8 cellular contexts compared by ENCODE assay signal in genomic region chr1:234598974-234599616, GRCh38. TPM values are rescaled to one million over a fixed set of nuclear protein-coding genes. Genes with fewer than 3 reads are reported as not detected.
DNase-seq lines count a peak whose midpoint lies in the region; ATAC-seq and TF ChIP-seq lines count a peak whose summit lies in the region.

No MANE protein-coding gene starts in this region.

- H3K36me3 ChIP-seq in BJ (ENCODE audit: control insufficient read depth, insufficient read depth, low read length) (no peaks in the 10 kb centered on the region), Loucy (ENCODE audit: insufficient read depth, low read length) (0 out of 2 replicates have a peak, but pooled peaks cover 5% of the 10 kb centered on the region), mesenchymal stem cell (ENCODE audit: control insufficient read depth in 1 of 2, insufficient read depth in 2 of 2, low read depth in 1 of 2, low read length in 2 of 2) (peaks cover 0 to 25% of the 10 kb centered on the region in 2 experiments)

- H2BK5ac ChIP-seq in mesenchymal stem cell (ENCODE audit: low read depth, low read length, poor library complexity, severe bottlenecking), result no peak overlapping the region

- no peaks in the 10 kb centered on the region for H3K79me1 ChIP-seq in mesenchymal stem cell (replicated peaks; ENCODE audit: low read length, poor library complexity, severe bottlenecking)

- H3K79me2 ChIP-seq in Loucy (ENCODE audit: insufficient read depth, low read length), result peaks cover 39% of the 10 kb centered on the region

- H3K4me1 ChIP-seq in Loucy (ENCODE audit: insufficient read depth, low read length, poor library complexity, severe bottlenecking) (peaks cover 55% of the 10 kb centered on the region), mesenchymal stem cell (ENCODE audit: control insufficient read depth, insufficient read depth, low read depth, low read length) (peaks cover 1% of the 10 kb centered on the region)

- CTCF ChIA-PET in BJ (lab: Yijun Ruan, JAX) (interaction anchor here (0.6 to 3.8 kb wide), 8 partner anchors 16 to 494 kb away, joined by 3 to 21 read pairs (median 5); no protein-coding TSS in a partner anchor), MCF 10A (lab: Yijun Ruan, JAX) (interaction anchor here (0.6 to 7.0 kb wide), 11 partner anchors 14 to 1939 kb away, joined by 3 to 65 read pairs (median 4); no protein-coding TSS in a partner anchor)

- peak overlapping the region; percentile 80 for H3K4me3 Mint-ChIP-seq in MCF 10A (ENCODE audit: unreplicated experiment)

- no peak for TF ChIP-seq CTCF in BJ (IDR thresholded peaks at IDR 0.05; ENCODE audit: insufficient read depth, low read depth, low read length)
- no peak for TF ChIP-seq CTCF in Loucy (conservative IDR thresholded peaks at IDR 0.05; ENCODE audit: low read length)
- TF ChIP-seq CTCF in MCF 10A (IDR thresholded peaks at IDR 0.05; ENCODE audit: unreplicated experiment), result no peak

- H3K9me3 ChIP-seq in Loucy (ENCODE audit: insufficient read depth, low read depth, low read length) (no peaks in the 10 kb centered on the region), mesenchymal stem cell (ENCODE audit: control insufficient read depth, low read length) (no peaks in the 10 kb centered on the region)

- H4K91ac ChIP-seq in mesenchymal stem cell (ENCODE audit: low read length), result no peak overlapping the region

- no peak overlapping the region for H3K14ac ChIP-seq in mesenchymal stem cell (ENCODE audit: low read length in 2 of 2)

- POLR2A ChIA-PET in BJ (lab: Charles Lee) (no interaction called here), MCF 10A (lab: Yijun Ruan, JAX) (interaction anchor here (0.6 to 20.9 kb wide), 42 partner anchors 8 to 731 kb away, joined by 3 to 904 read pairs (median 4); partner anchors contain the start of genes IRF2BP2 and TARBP1)

- H2BK15ac ChIP-seq in mesenchymal stem cell (ENCODE audit: low read depth, poor library complexity, severe bottlenecking), result no peak overlapping the region

- H3F3A ChIP-seq in Loucy (ENCODE audit: low read depth), result peaks cover 46% of the 10 kb centered on the region

- H3K27me3 ChIP-seq in BJ (ENCODE audit: control insufficient read depth, insufficient read depth, low read length), result no peaks in the 10 kb centered on the region
- no peaks in the 10 kb centered on the region for H3K27me3 ChIP-seq in Loucy (ENCODE audit: insufficient read depth, low read length, poor library complexity, severe bottlenecking)
- no peaks in the 10 kb centered on the region for H3K27me3 ChIP-seq in mesenchymal stem cell (ENCODE audit: control insufficient read depth in 1 of 2, insufficient read depth in 1 of 2, low read length in 2 of 2)

- H4K8ac ChIP-seq in mesenchymal stem cell (ENCODE audit: low read length), result no peak overlapping the region

- H2AFZ ChIP-seq in Loucy (ENCODE audit: low read length) (peak overlapping the region; percentile 31; the same call in 1 of the 2 replicates), mesenchymal stem cell (ENCODE audit: low read depth, low read length) (no peak overlapping the region)

- H3K9me2 ChIP-seq in Loucy (replicated peaks; ENCODE audit: low read depth, low read length), result no peaks in the 10 kb centered on the region

- H3K18ac ChIP-seq in mesenchymal stem cell (ENCODE audit: low read depth in 1 of 2, low read length in 2 of 2), result peak overlapping the region in 1 of 2 experiments; percentile 93

- peaks cover 36% of the 10 kb centered on the region for H3K4me1 Mint-ChIP-seq in MCF 10A (ENCODE audit: insufficient read depth, unreplicated experiment)

- no peak for DNase-seq in BJ (ENCODE audit: low read depth)
- DNase-seq in MCF 10A (ENCODE audit: unreplicated experiment), result no peak
- DNase-seq in mesenchymal stem cell, result peak; percentile 54
- DNase-seq in NCI-H2081 treated with DMSO at 0.1 percent for 48 hours (lab: John Stamatoyannopoulos, UW), result no peak
- DNase-seq in activated CD8-positive, alpha-beta memory T cell treated with anti-CD3 and anti-CD28 coated beads, Interleukin-2, amount 50 U/mL, for 48 hours, result no peak

- peak overlapping the region; percentile 51 for H3K4me3 ChIP-seq in BJ (ENCODE audit: low read depth, low read length)
- H3K4me3 ChIP-seq in Loucy (ENCODE audit: low read length, poor library complexity, severe bottlenecking), result peak overlapping the region; percentile 88
- H3K4me3 ChIP-seq in mesenchymal stem cell (ENCODE audit: insufficient read depth in 1 of 2, low read depth in 1 of 2, low read length in 2 of 2), result peak overlapping the region in 1 of 2 experiments; percentile 80

- H3K4me2 ChIP-seq in Loucy (ENCODE audit: low read depth, low read length, poor library complexity, severe bottlenecking) (peak overlapping the region; percentile 95), mesenchymal stem cell (ENCODE audit: low read length, poor library complexity, severe bottlenecking) (peak overlapping the region; percentile 87)

- peaks cover 7% of the 10 kb centered on the region for H3K9me3 Mint-ChIP-seq in MCF 10A (ENCODE audit: unreplicated experiment)

- H2AK5ac ChIP-seq in mesenchymal stem cell (ENCODE audit: low read length, severe bottlenecking), result no peak overlapping the region

- WGBS in mesenchymal stem cell, result no CpG with 5 or more reads among the region's 1 CpG

- intact Hi-C loops in MCF 10A (cut with micrococcal nuclease), result loop anchor here (1.0 to 2.0 kb wide), 3 partner anchors 34 to 484 kb away; no protein-coding TSS in a partner anchor

- peaks cover 25% of the 10 kb centered on the region for H3K36me3 Mint-ChIP-seq in MCF 10A (ENCODE audit: insufficient read depth, unreplicated experiment)

- no peak overlapping the region for H3K4ac ChIP-seq in mesenchymal stem cell (ENCODE audit: low read depth in 1 of 2, low read length in 2 of 2)

- no TSS peak for BruUV-seq in MCF 10A (replicated peaks; lab: Mats Ljungman, UMichigan)

- peaks cover 31% of the 10 kb centered on the region for H4K20me1 ChIP-seq in Loucy (ENCODE audit: insufficient read depth, low read length, poor library complexity, severe bottlenecking)

- H3K27ac ChIP-seq in mesenchymal stem cell (ENCODE audit: low read length, poor library complexity, severe bottlenecking), result peak overlapping the region; percentile 82

- peak overlapping the region; percentile 90 for H3K27ac Mint-ChIP-seq in MCF 10A (ENCODE audit: low read depth, unreplicated experiment)

- no peak overlapping the region for H2BK120ac ChIP-seq in mesenchymal stem cell (ENCODE audit: low read depth, low read length)

- H3K9ac ChIP-seq in Loucy (ENCODE audit: low read depth, low read length, poor library complexity, severe bottlenecking) (peak overlapping the region; percentile 87), mesenchymal stem cell (ENCODE audit: low read length) (peak overlapping the region; percentile 92)

- ATAC-seq in GM19023 (IDR thresholded peaks at IDR 0.05; ENCODE audit: unreplicated experiment) (no peak), HG03469 (IDR thresholded peaks at IDR 0.05; ENCODE audit: unreplicated experiment) (no peak)

- H3K23ac ChIP-seq in mesenchymal stem cell (ENCODE audit: low read length in 2 of 2), result no peak overlapping the region

- no peaks in the 10 kb centered on the region for H3K27me3 Mint-ChIP-seq in MCF 10A (ENCODE audit: insufficient read depth, unreplicated experiment)

- no peak overlapping the region for H2BK12ac ChIP-seq in mesenchymal stem cell (ENCODE audit: low read length in 2 of 2)

RNA-seq across cellular contexts. Expression of gene IRF2BP2, which starts 10.9 kb away (rescaled TPM):
- polyA plus RNA-seq in BJ (2011; rRNA removed), result 12.5 and 20.7 TPM in 2 replicates
- polyA minus RNA-seq in BJ (2011; rRNA and poly(A)+ RNA removed), result 21.2 and 34.0 TPM in 2 replicates
- 149 and 217 TPM in 2 replicates for total RNA-seq in MCF 10A (2022)
- 98.6 TPM for polyA plus RNA-seq in mesenchymal stem cell (2013, experiment 1 of 2)
- polyA plus RNA-seq in mesenchymal stem cell (2013, experiment 2 of 2), result 94.7 TPM
